ENCODE assay signal across 16 cellular contexts in genomic region chr9:83047839-83048775, GRCh38. TPM values are rescaled to one million over a fixed set of nuclear protein-coding genes. Genes with fewer than 3 reads are reported as not detected.
A peak's percentile ranks its signal among the peaks of the same experiment; 100 is the strongest.
DNase-seq lines count a peak whose midpoint lies in the region; ATAC-seq and TF ChIP-seq lines count a peak whose summit lies in the region.
"Had no signal": no experiment of that assay in that cellular context is flagged by ENCODE, and none has a peak within 500 bp of the region (broad histone marks: within the 10 kb centered on the region; RNA-seq: fewer than 3 reads in every experiment).

No MANE protein-coding gene starts in this region.

- peak; percentile 84 for DNase-seq in Daoy (ENCODE audit: low read depth)
- peak; percentile 75 for DNase-seq in NCI-H446 treated with DMSO at 0.1 percent for 48 hours (lab: John Stamatoyannopoulos, UW)
- DNase-seq in epithelial cell of proximal tubule (ENCODE audit: low read depth) = peak; percentile 98
- no peak for DNase-seq in mucosa of descending colon
- DNase-seq in vagina (ENCODE audit: extremely low spot score in 2 of 2) = no peak
- no peak for DNase-seq in activated T-cell treated with anti-CD3 and anti-CD28 coated beads, Interleukin-2, amount 50 U/mL, for 24 hours
- DNase-seq in NCI-H82 (lab: John Stamatoyannopoulos, UW) = no peak
- DNase-seq: activated CD4-positive, CD25-positive, alpha-beta regulatory T cell treated with anti-CD3 and anti-CD28 coated beads, Interleukin-2, amount 50 U/mL, for 72 hours; caudate nucleus; esophagus squamous epithelium; kidney; NCI-H526 had no signal

- no peak for TF ChIP-seq POLR2A in vagina (IDR thresholded peaks at IDR 0.05)

- peaks cover 2% of the 10 kb centered on the region for H3K9me3 Mint-ChIP-seq in activated T-cell treated with anti-CD3 and anti-CD28 coated beads, Interleukin-2, amount 50 U/mL, for 24 hours
- H3K9me3 Mint-ChIP-seq: activated T-helper 17 cell treated with anti-CD3 and anti-CD28 coated beads, Interleukin-2, amount 50 U/mL, for 72 hours had no signal

- no peak overlapping the region for H3K27ac ChIP-seq in vagina
- H3K27ac ChIP-seq: BLaER1 treated with 17β-estradiol and CSF1 and Interleukin-3, amounts not matched to agents 10 nM and 100 nM; esophagus squamous epithelium; SK-N-MC had no signal

- peak; percentile 66 for ATAC-seq in mucosa of descending colon
- ATAC-seq in GM19351 (IDR thresholded peaks at IDR 0.05; ENCODE audit: unreplicated experiment) = no peak
- ATAC-seq: activated T-helper 17 cell treated with anti-CD3 and anti-CD28 coated beads, Interleukin-2, amount 50 U/mL, for 72 hours had no signal

- H3K4me1 Mint-ChIP-seq in activated T-cell treated with anti-CD3 and anti-CD28 coated beads, Interleukin-2, amount 50 U/mL, for 24 hours (ENCODE audit: low read depth) = no peaks in the 10 kb centered on the region
- H3K4me1 Mint-ChIP-seq: activated T-helper 17 cell treated with anti-CD3 and anti-CD28 coated beads, Interleukin-2, amount 50 U/mL, for 72 hours had no signal

- H3K9me3 ChIP-seq in mucosa of descending colon (no peaks in the 10 kb centered on the region), vagina (no peaks in the 10 kb centered on the region)
- H3K9me3 ChIP-seq: BLaER1 treated with 17β-estradiol and CSF1 and Interleukin-3, amounts not matched to agents 10 nM and 100 nM; esophagus squamous epithelium had no signal

- H3K27me3 ChIP-seq in vagina = no peaks in the 10 kb centered on the region
- H3K27me3 ChIP-seq: BLaER1 treated with 17β-estradiol and CSF1 and Interleukin-3, amounts not matched to agents 10 nM and 100 nM; esophagus squamous epithelium had no signal

- intact Hi-C loops in mucosa of descending colon (cut with DNase I, micrococcal nuclease) = no loop called here
- intact Hi-C loops in vagina (cut with DNase I) = no loop called here

- H3K27me3 Mint-ChIP-seq in activated T-cell treated with anti-CD3 and anti-CD28 coated beads, Interleukin-2, amount 50 U/mL, for 24 hours = no peaks in the 10 kb centered on the region
- H3K27me3 Mint-ChIP-seq: activated T-helper 17 cell treated with anti-CD3 and anti-CD28 coated beads, Interleukin-2, amount 50 U/mL, for 72 hours had no signal

- H3K4me1 ChIP-seq in mucosa of descending colon (ENCODE audit: low read depth) (no peaks in the 10 kb centered on the region), vagina (no peaks in the 10 kb centered on the region)
- H3K4me1 ChIP-seq: esophagus squamous epithelium had no signal

- no peaks in the 10 kb centered on the region for H3K36me3 Mint-ChIP-seq in activated T-cell treated with anti-CD3 and anti-CD28 coated beads, Interleukin-2, amount 50 U/mL, for 24 hours (ENCODE audit: low read depth)

- no peak overlapping the region for H3K4me3 Mint-ChIP-seq in activated T-cell treated with anti-CD3 and anti-CD28 coated beads, Interleukin-2, amount 50 U/mL, for 24 hours
- H3K4me3 Mint-ChIP-seq: activated T-helper 17 cell treated with anti-CD3 and anti-CD28 coated beads, Interleukin-2, amount 50 U/mL, for 72 hours had no signal

- TF ChIP-seq CTCF in epithelial cell of proximal tubule (conservative IDR thresholded peaks at IDR 0.05; ENCODE audit: low read depth, low read length) = no peak
- no peak for TF ChIP-seq CTCF in mucosa of descending colon (IDR thresholded peaks at IDR 0.05)
- no peak for TF ChIP-seq CTCF in vagina (IDR thresholded peaks at IDR 0.05)

- H3K27ac Mint-ChIP-seq in activated T-cell treated with anti-CD3 and anti-CD28 coated beads, Interleukin-2, amount 50 U/mL, for 24 hours = no peak overlapping the region
- H3K27ac Mint-ChIP-seq: activated T-helper 17 cell treated with anti-CD3 and anti-CD28 coated beads, Interleukin-2, amount 50 U/mL, for 72 hours had no signal

- H3K4me3 ChIP-seq in epithelial cell of proximal tubule (ENCODE audit: low read depth, low read length) (no peak overlapping the region), mucosa of descending colon (no peak overlapping the region), vagina (no peak overlapping the region)
- H3K4me3 ChIP-seq: BLaER1 treated with 17β-estradiol and CSF1 and Interleukin-3, amounts not matched to agents 10 nM and 100 nM; esophagus squamous epithelium; SK-N-MC had no signal

- no peaks in the 10 kb centered on the region for H3K36me3 ChIP-seq in mucosa of descending colon (ENCODE audit: low read depth)
- H3K36me3 ChIP-seq in vagina = no peaks in the 10 kb centered on the region
- H3K36me3 ChIP-seq: BLaER1 treated with 17β-estradiol and CSF1 and Interleukin-3, amounts not matched to agents 10 nM and 100 nM; esophagus squamous epithelium had no signal

RNA-seq across cellular contexts. Expression of gene RASEF, which starts 14.8 kb away (rescaled TPM):
- total RNA-seq in Daoy (2014; rRNA removed; shearing (Covaris generic)) = 7.4 and 9.2 TPM in 2 replicates
- total RNA-seq in epithelial cell of proximal tubule (11.6 and 12.2 TPM in 2 replicates), mucosa of descending colon (10 to 100 TPM; 17.2 to 40.7 (median 37.6) TPM), vagina (7.6 TPM)
- total RNA-seq: activated T-helper 17 cell treated with anti-CD3 and anti-CD28 coated beads, Interleukin-2, amount 50 U/mL, for 72 hours had no signal

Comparison
In these comparisons a context has a peak if more than half of its experiments do, and no peak if none do; other contexts are left out.
1. DNase-seq: peak in Daoy (single experiment), NCI-H446 treated with DMSO at 0.1 percent for 48 hours (single experiment) and epithelial cell of proximal tubule (single experiment); none in mucosa of descending colon (0 of 3), vagina (0 of 2), activated T-cell treated with anti-CD3 and anti-CD28 coated beads, Interleukin-2, amount 50 U/mL, for 24 hours (single experiment) and NCI-H82 (single experiment).